1 cellular context compared by ENCODE assay signal in genomic region chr4:40875507-40876150, GRCh38.
TF ChIP-seq lines count a peak whose summit lies in the region.

No MANE protein-coding gene starts in this region.

TF ChIP-seq in GM12878, 131 proteins besides CTCF, POLR2A, EP300 and RAD21 (continued from another document):
- TF ChIP-seq CUX1 (IDR thresholded peaks at IDR 0.05; ENCODE audit: insufficient replicate concordance, low read depth, low read length) (no peak), CREM (IDR thresholded peaks at IDR 0.05; ENCODE audit: low read depth) (no peak), WRNIP1 (IDR thresholded peaks at IDR 0.05; ENCODE audit: borderline replicate concordance, low read depth, low read length) (no peak), POLR2AphosphoS2 (IDR thresholded peaks at IDR 0.05; ENCODE audit: low read depth, low read length) (no peak), SKIL (IDR thresholded peaks at IDR 0.05; ENCODE audit: low read depth, poor library complexity, severe bottlenecking) (no peak), MYB (IDR thresholded peaks at IDR 0.05; ENCODE audit: borderline replicate concordance, low read depth, low read length) (no peak), E2F8 (IDR thresholded peaks at IDR 0.05; ENCODE audit: low read depth, partially characterized antibody) (no peak), CHD4 (IDR thresholded peaks at IDR 0.05) (no peak), REST (IDR thresholded peaks at IDR 0.05; ENCODE audit: low read depth, low read length) (no peak), ZSCAN29 (IDR thresholded peaks at IDR 0.05) (no peak), CBX3 (IDR thresholded peaks at IDR 0.05; ENCODE audit: borderline replicate concordance, low read depth) (no peak), CEBPZ (IDR thresholded peaks at IDR 0.05; ENCODE audit: low read depth, low read length) (no peak), RBBP5 (conservative IDR thresholded peaks at IDR 0.05) (no peak), ATF2 (IDR thresholded peaks at IDR 0.05; ENCODE audit: low read length) (no peak), IKZF2 (IDR thresholded peaks at IDR 0.05) (no peak), FOXM1 (IDR thresholded peaks at IDR 0.05; ENCODE audit: low read depth, low read length) (no peak), NFIC (IDR thresholded peaks at IDR 0.05; ENCODE audit: low read depth, low read length) (no peak), IRF5 (IDR thresholded peaks at IDR 0.05; ENCODE audit: borderline replicate concordance) (no peak), HSF1 (IDR thresholded peaks at IDR 0.05; ENCODE audit: low read depth, low read length) (no peak)
